ENCODE assay signal across 8 cellular contexts in the genomic region with DNA sequence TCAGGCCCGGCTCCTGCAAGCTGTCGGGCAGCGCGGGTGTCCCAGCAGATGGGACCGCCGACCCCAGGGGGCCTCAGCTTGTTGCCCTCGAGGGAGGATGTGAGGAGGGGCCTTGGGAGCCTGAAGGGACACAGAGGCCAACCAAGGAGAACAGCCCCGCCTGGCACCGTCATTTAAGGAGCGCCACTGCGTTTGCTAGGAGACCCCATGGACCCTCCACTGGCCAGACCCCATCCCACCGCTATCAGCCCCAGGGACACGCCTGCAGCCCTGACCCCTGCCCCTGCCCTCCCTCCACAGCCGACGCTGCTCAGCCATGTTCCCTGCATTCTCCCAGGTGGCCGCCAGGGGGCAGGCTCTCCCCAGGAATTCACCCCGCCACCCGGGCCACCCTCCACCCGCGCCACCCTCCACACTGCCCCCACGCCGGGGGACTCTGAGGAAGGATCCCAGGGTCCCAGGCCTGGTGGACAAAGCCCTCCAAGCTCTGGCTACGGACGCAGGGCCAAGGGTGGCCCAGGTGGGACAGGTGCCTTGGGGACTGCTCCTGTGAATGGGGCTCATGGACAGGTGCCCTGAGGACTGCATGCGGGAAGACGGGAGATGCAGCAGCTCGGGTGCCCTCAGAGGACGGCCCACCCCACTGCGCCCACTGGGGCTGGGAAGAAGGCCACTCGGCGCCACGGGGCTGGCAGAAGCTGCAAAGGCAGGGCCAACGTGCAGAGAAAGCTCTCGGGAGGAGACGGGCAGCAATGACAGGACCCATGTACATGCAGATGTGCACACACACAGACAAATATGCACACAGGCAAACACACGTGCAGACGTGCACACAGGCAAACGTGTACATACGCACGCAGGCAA. TPM values are rescaled to one million over a fixed set of nuclear protein-coding genes. Genes with fewer than 3 reads are reported as not detected.
DNase-seq lines count a peak whose midpoint lies in the region; ATAC-seq and TF ChIP-seq lines count a peak whose summit lies in the region.

No MANE protein-coding gene starts in this region.

- H3K27me3 ChIP-seq in brain microvascular endothelial cell (replicated peaks), result no peaks in the 10 kb centered on the region

- peaks cover 16% of the 10 kb centered on the region for H3K36me3 ChIP-seq in brain microvascular endothelial cell (replicated peaks)

- intact Hi-C loops in left colon (cut with DNase I, micrococcal nuclease), result loop anchor here (5.0 kb wide), 1 partner anchor 36 kb away; the partner anchor contains the start of gene PIP5K1C (in 2 of the 2)

- H3K27ac ChIP-seq in brain microvascular endothelial cell, result no peak overlapping the region

- H3K4me3 ChIP-seq in WI38 (ENCODE audit: low read depth, low read length), result no peak overlapping the region
- no peak overlapping the region for H3K4me3 ChIP-seq in brain microvascular endothelial cell (ENCODE audit: low read depth, low read length)

- peak; percentile 70 for DNase-seq in CD1c-positive myeloid dendritic cell (ENCODE audit: extremely low spot score)
- DNase-seq in brain microvascular endothelial cell, result no peak
- peak in 1 of 2 donors; percentile 73 for DNase-seq in left colon
- peak; percentile 62 to 79 for DNase-seq in stimulated activated CD4-positive, alpha-beta T cell treated with anti-CD3 and anti-CD28 coated beads, Interleukin-4, amount 100 ng/mL, for 4 hours

- in situ Hi-C loops in brain microvascular endothelial cell (cut with HindIII; ENCODE audit: low pct_ligation_motif_present, low sequenced_read_pairs), result no loop called here

- peak; percentile 73 for TF ChIP-seq CTCF in WI38 (IDR thresholded peaks at IDR 0.05; ENCODE audit: low read depth, low read length)
- peak; percentile 88 for TF ChIP-seq CTCF in brain microvascular endothelial cell (IDR thresholded peaks at IDR 0.05; ENCODE audit: low read depth, low read length, missing control alignments)

- ATAC-seq in HG02798 (IDR thresholded peaks at IDR 0.05; ENCODE audit: poor library complexity, unreplicated experiment), result peak; percentile 62
- ATAC-seq in left colon, result peak; percentile 72
- no peak for ATAC-seq in HG03442 (IDR thresholded peaks at IDR 0.05; ENCODE audit: unreplicated experiment)
- no peak for ATAC-seq in GM19023 (IDR thresholded peaks at IDR 0.05; ENCODE audit: unreplicated experiment)

RNA-seq across cellular contexts. Expression of gene PIP5K1C, which starts 34.4 kb away (rescaled TPM):
- total RNA-seq in left colon, result 10 to 100 TPM; 25.1 to 33.1 TPM

RNA-seq across cellular contexts. Expression of gene CACTIN, which starts 39.3 kb away (rescaled TPM):
- 10 to 100 TPM; 16.9 to 20.0 TPM for total RNA-seq in left colon

RNA-seq across cellular contexts. Expression of gene TJP3, which starts 42.3 kb away (rescaled TPM):
- 100 to 1,000 TPM; 297 to 343 TPM for total RNA-seq in left colon

RNA-seq across cellular contexts. Expression of gene TBXA2R, which starts 59.2 kb away (rescaled TPM):
- total RNA-seq in left colon, result 1 to 10 TPM in 1 of 2 donors, under 1 TPM in 1; 0.64 to 1.0 TPM

Comparison
In these comparisons a context has a peak if more than half of its experiments do, and no peak if none do; other contexts are left out.
1. ATAC-seq: peak in HG02798 (single experiment) and left colon (single experiment); none in HG03442 (single experiment) and GM19023 (single experiment).